10 cellular contexts compared by ENCODE assay signal in genomic region chr12:461425-461824, GRCh38. TPM values are rescaled to one million over a fixed set of nuclear protein-coding genes. Genes with fewer than 3 reads are reported as not detected.
A peak's percentile ranks its signal among the peaks of the same experiment; 100 is the strongest.
DNase-seq lines count a peak whose midpoint lies in the region; ATAC-seq and TF ChIP-seq lines count a peak whose summit lies in the region.
"Had no signal": no experiment of that assay in that cellular context is flagged by ENCODE, and none has a peak within 500 bp of the region (broad histone marks: within the 10 kb centered on the region; RNA-seq: fewer than 3 reads in every experiment).

No MANE protein-coding gene starts in this region.

- peaks cover 40% of the 10 kb centered on the region for H3K27me3 ChIP-seq in iPS-15b (ENCODE audit: control insufficient read depth, insufficient read depth, low read length)

- no peaks in the 10 kb centered on the region for H3K9me3 Mint-ChIP-seq in activated T-cell treated with anti-CD3 and anti-CD28 coated beads, Interleukin-2, amount 50 U/mL, for 24 hours
- H3K9me3 Mint-ChIP-seq in WTC11 = no peaks in the 10 kb centered on the region; the same call in 1 of the 2 replicates
- H3K9me3 Mint-ChIP-seq in stimulated activated effector memory CD8-positive, alpha-beta T cell treated with anti-CD3 and anti-CD28 coated beads, Interleukin-12 subunit alpha, Interleukin-12 subunit beta, amount 100 ng/mL, for 72 hours = no peaks in the 10 kb centered on the region

- H3K27me3 Mint-ChIP-seq in activated T-cell treated with anti-CD3 and anti-CD28 coated beads, Interleukin-2, amount 50 U/mL, for 24 hours = peaks cover 41% of the 10 kb centered on the region
- H3K27me3 Mint-ChIP-seq in WTC11 (ENCODE audit: low read depth) = peaks cover 54% of the 10 kb centered on the region

- H3K36me3 ChIP-seq in iPS-15b (ENCODE audit: control insufficient read depth, insufficient read depth, low read length) = no peaks in the 10 kb centered on the region

- H3K9ac ChIP-seq in iPS-15b (ENCODE audit: low read depth, low read length) = no peak overlapping the region

- H3K36me3 Mint-ChIP-seq in activated T-cell treated with anti-CD3 and anti-CD28 coated beads, Interleukin-2, amount 50 U/mL, for 24 hours (ENCODE audit: low read depth) = no peaks in the 10 kb centered on the region
- peaks cover 3% of the 10 kb centered on the region; the same call in 1 of the 2 replicates for H3K36me3 Mint-ChIP-seq in WTC11
- H3K36me3 Mint-ChIP-seq in stimulated activated effector memory CD8-positive, alpha-beta T cell treated with anti-CD3 and anti-CD28 coated beads, Interleukin-12 subunit alpha, Interleukin-12 subunit beta, amount 100 ng/mL, for 72 hours = no peaks in the 10 kb centered on the region

- ATAC-seq in WTC11 (no peak), HG03025 (IDR thresholded peaks at IDR 0.05; ENCODE audit: low FRiP score, unreplicated experiment) (no peak), HG03378 (IDR thresholded peaks at IDR 0.05; ENCODE audit: unreplicated experiment) (no peak)
- ATAC-seq in stimulated activated effector memory CD8-positive, alpha-beta T cell treated with anti-CD3 and anti-CD28 coated beads, Interleukin-12 subunit alpha, Interleukin-12 subunit beta, amount 100 ng/mL, for 72 hours = no peak

- peaks cover 21% of the 10 kb centered on the region for H3K4me1 Mint-ChIP-seq in activated T-cell treated with anti-CD3 and anti-CD28 coated beads, Interleukin-2, amount 50 U/mL, for 24 hours (ENCODE audit: low read depth)
- H3K4me1 Mint-ChIP-seq in WTC11 = peaks cover 19% of the 10 kb centered on the region
- H3K4me1 Mint-ChIP-seq in stimulated activated effector memory CD8-positive, alpha-beta T cell treated with anti-CD3 and anti-CD28 coated beads, Interleukin-12 subunit alpha, Interleukin-12 subunit beta, amount 100 ng/mL, for 72 hours = peaks cover 61% of the 10 kb centered on the region

- POLR2A ChIA-PET in WTC11 (lab: Charles Lee) = interaction anchor here (0.6 kb wide), 1 partner anchor 235 kb away, joined by 5 read pairs; no protein-coding TSS in a partner anchor

- CTCF ChIA-PET in WTC11 (lab: Charles Lee) = interaction anchor here (1.1 kb wide), 1 partner anchor 85 kb away, joined by 3 read pairs; no protein-coding TSS in a partner anchor

- peaks cover 4% of the 10 kb centered on the region for H3K4me1 ChIP-seq in iPS-15b (ENCODE audit: control insufficient read depth, insufficient read depth, low read length)

- no peak for DNase-seq in activated T-cell treated with anti-CD3 and anti-CD28 coated beads, Interleukin-2, amount 50 U/mL, for 24 hours
- DNase-seq in activated T-cell treated with anti-CD3 and anti-CD28 coated beads for 4 hours (no peak), WTC11 (ENCODE audit: low spot score) (no peak), 8988T (no peak)
- no peak for DNase-seq in stimulated activated effector memory CD8-positive, alpha-beta T cell treated with anti-CD3 and anti-CD28 coated beads, Interleukin-12 subunit alpha, Interleukin-12 subunit beta, amount 100 ng/mL, for 72 hours (ENCODE audit: low spot score in 2 of 2)
- DNase-seq: NCI-H2081 treated with DMSO at 0.1 percent for 48 hours, OCI-M1 had no signal

- peak overlapping the region; percentile 68 for H3K4me3 Mint-ChIP-seq in activated T-cell treated with anti-CD3 and anti-CD28 coated beads, Interleukin-2, amount 50 U/mL, for 24 hours
- peak overlapping the region; percentile 88 for H3K4me3 Mint-ChIP-seq in WTC11
- H3K4me3 Mint-ChIP-seq in stimulated activated effector memory CD8-positive, alpha-beta T cell treated with anti-CD3 and anti-CD28 coated beads, Interleukin-12 subunit alpha, Interleukin-12 subunit beta, amount 100 ng/mL, for 72 hours = peak overlapping the region; percentile 74

- peak overlapping the region; percentile 52 for H3K4me3 ChIP-seq in iPS-15b (ENCODE audit: low read depth, low read length)

- no peaks in the 10 kb centered on the region for H3K9me3 ChIP-seq in iPS-15b (ENCODE audit: control insufficient read depth, insufficient read depth, low read length)

- no peak for TF ChIP-seq CTCF in WTC11 (IDR thresholded peaks at IDR 0.05)

- no peak overlapping the region for H3K27ac Mint-ChIP-seq in activated T-cell treated with anti-CD3 and anti-CD28 coated beads, Interleukin-2, amount 50 U/mL, for 24 hours
- H3K27ac Mint-ChIP-seq in WTC11 = no peak overlapping the region
- H3K27ac Mint-ChIP-seq in stimulated activated effector memory CD8-positive, alpha-beta T cell treated with anti-CD3 and anti-CD28 coated beads, Interleukin-12 subunit alpha, Interleukin-12 subunit beta, amount 100 ng/mL, for 72 hours = no peak overlapping the region

TF ChIP-seq in WTC11, 78 proteins besides CTCF, POLR2A, EP300 and RAD21 (continues in another document):
- TF ChIP-seq, protein P1, sequence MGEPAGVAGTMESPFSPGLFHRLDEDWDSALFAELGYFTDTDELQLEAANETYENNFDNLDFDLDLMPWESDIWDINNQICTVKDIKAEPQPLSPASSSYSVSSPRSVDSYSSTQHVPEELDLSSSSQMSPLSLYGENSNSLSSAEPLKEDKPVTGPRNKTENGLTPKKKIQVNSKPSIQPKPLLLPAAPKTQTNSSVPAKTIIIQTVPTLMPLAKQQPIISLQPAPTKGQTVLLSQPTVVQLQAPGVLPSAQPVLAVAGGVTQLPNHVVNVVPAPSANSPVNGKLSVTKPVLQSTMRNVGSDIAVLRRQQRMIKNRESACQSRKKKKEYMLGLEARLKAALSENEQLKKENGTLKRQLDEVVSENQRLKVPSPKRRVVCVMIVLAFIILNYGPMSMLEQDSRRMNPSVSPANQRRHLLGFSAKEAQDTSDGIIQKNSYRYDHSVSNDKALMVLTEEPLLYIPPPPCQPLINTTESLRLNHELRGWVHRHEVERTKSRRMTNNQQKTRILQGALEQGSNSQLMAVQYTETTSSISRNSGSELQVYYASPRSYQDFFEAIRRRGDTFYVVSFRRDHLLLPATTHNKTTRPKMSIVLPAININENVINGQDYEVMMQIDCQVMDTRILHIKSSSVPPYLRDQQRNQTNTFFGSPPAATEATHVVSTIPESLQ (CRISPR knock-in tag; IDR thresholded peaks at IDR 0.05) = no peak
- TF ChIP-seq ZNF425 (CRISPR knock-in tag; conservative IDR thresholded peaks at IDR 0.05) (no peak), ZNF671 (CRISPR knock-in tag; IDR thresholded peaks at IDR 0.05) (no peak), PRRX2 (CRISPR knock-in tag; IDR thresholded peaks at IDR 0.05) (no peak), NFE2L1 (CRISPR knock-in tag; IDR thresholded peaks at IDR 0.05) (no peak), NR3C1 (CRISPR knock-in tag; conservative IDR thresholded peaks at IDR 0.05; ENCODE audit: low read depth) (no peak), SOX15 (CRISPR knock-in tag; IDR thresholded peaks at IDR 0.05) (no peak), GABPB1 (CRISPR knock-in tag; IDR thresholded peaks at IDR 0.05) (no peak), FOXK1 (CRISPR knock-in tag; IDR thresholded peaks at IDR 0.05) (no peak), JUN (CRISPR knock-in tag; IDR thresholded peaks at IDR 0.05) (no peak), RORB (CRISPR knock-in tag; IDR thresholded peaks at IDR 0.05) (no peak), ZNF138 (CRISPR knock-in tag; conservative IDR thresholded peaks at IDR 0.05) (no peak), ZNF219 (CRISPR knock-in tag; IDR thresholded peaks at IDR 0.05; ENCODE audit: borderline replicate concordance) (no peak), MLX (CRISPR knock-in tag; IDR thresholded peaks at IDR 0.05) (no peak), EMX1 (CRISPR knock-in tag; IDR thresholded peaks at IDR 0.05) (no peak)
- TF ChIP-seq, protein P2, sequence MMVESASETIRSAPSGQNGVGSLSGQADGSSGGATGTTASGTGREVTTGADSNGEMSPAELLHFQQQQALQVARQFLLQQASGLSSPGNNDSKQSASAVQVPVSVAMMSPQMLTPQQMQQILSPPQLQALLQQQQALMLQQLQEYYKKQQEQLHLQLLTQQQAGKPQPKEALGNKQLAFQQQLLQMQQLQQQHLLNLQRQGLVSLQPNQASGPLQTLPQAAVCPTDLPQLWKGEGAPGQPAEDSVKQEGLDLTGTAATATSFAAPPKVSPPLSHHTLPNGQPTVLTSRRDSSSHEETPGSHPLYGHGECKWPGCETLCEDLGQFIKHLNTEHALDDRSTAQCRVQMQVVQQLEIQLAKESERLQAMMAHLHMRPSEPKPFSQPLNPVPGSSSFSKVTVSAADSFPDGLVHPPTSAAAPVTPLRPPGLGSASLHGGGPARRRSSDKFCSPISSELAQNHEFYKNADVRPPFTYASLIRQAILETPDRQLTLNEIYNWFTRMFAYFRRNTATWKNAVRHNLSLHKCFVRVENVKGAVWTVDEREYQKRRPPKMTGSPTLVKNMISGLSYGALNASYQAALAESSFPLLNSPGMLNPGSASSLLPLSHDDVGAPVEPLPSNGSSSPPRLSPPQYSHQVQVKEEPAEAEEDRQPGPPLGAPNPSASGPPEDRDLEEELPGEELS (CRISPR knock-in tag; IDR thresholded peaks at IDR 0.05) = no peak

RNA-seq across cellular contexts. Expression of gene B4GALNT3, which starts 1.7 kb away (rescaled TPM):
- total RNA-seq in WTC11 (2021) = 19.0 to 22.0 TPM (median 20.9 TPM) in 3 replicates

RNA-seq across cellular contexts. Expression of gene CCDC77, which starts 60.0 kb away (rescaled TPM):
- 24.2 to 29.7 TPM (median 28.9 TPM) in 3 replicates for total RNA-seq in WTC11 (2021)
